27 cellular contexts compared by ENCODE assay signal in genomic region chr10:78010278-78010677, GRCh38.
"Had no signal": no experiment of that assay in that cellular context is flagged by ENCODE, and none has a peak within 500 bp of the region (broad histone marks: within the 10 kb centered on the region; RNA-seq: fewer than 3 reads in every experiment).

No MANE protein-coding gene starts in this region.

- ATAC-seq: activated naive CD4-positive, alpha-beta T cell treated with anti-CD3 and anti-CD28 coated beads, Interleukin-2, amount 50 U/mL, for 72 hours; activated T-cell treated with anti-CD3 and anti-CD28 coated beads, Interleukin-2, amount 50 U/mL, for 72 hours; effector memory CD8-positive, alpha-beta T cell; gastroesophageal sphincter; heart right ventricle; WTC11 had no signal

- H3K9me3 Mint-ChIP-seq: activated CD4-positive, alpha-beta memory T cell treated with anti-CD3 and anti-CD28 coated beads, Interleukin-2, amount 10 ng/mL, durations not matched to agents 7 days and 5 days; activated CD4-positive, alpha-beta T cell treated with anti-CD3 and anti-CD28 coated beads, Interleukin-2, amount 10 ng/mL, durations not matched to agents 7 days and 5 days; activated naive CD4-positive, alpha-beta T cell treated with anti-CD3 and anti-CD28 coated beads, Interleukin-2, amount 10 ng/mL, durations not matched to agents 7 days and 5 days; activated naive CD4-positive, alpha-beta T cell treated with anti-CD3 and anti-CD28 coated beads, Interleukin-2, amount 50 U/mL, for 72 hours; activated naive CD8-positive, alpha-beta T cell treated with anti-CD3 and anti-CD28 coated beads, Interleukin-2, amount 10 ng/mL, durations not matched to agents 7 days and 5 days; activated T-cell treated with anti-CD3 and anti-CD28 coated beads, Interleukin-2, amount 50 U/mL, for 24 hours; activated T-cell treated with anti-CD3 and anti-CD28 coated beads, Interleukin-2, amount 50 U/mL, for 72 hours; effector memory CD8-positive, alpha-beta T cell; WTC11 had no signal

- H3K27ac ChIP-seq: ascending aorta, brain microvascular endothelial cell, epithelial cell of prostate, esophagus squamous epithelium, gastroesophageal sphincter, heart right ventricle had no signal

- H3K4me1 ChIP-seq: ascending aorta, esophagus squamous epithelium, gastroesophageal sphincter, heart right ventricle had no signal

- H3K4me3 ChIP-seq: ascending aorta, esophagus squamous epithelium, gastroesophageal sphincter, heart right ventricle had no signal

- H3K9me3 ChIP-seq: ascending aorta, esophagus squamous epithelium, gastroesophageal sphincter, heart right ventricle had no signal

- H3K27ac Mint-ChIP-seq: activated CD4-positive, alpha-beta memory T cell treated with anti-CD3 and anti-CD28 coated beads, Interleukin-2, amount 10 ng/mL, durations not matched to agents 7 days and 5 days; activated CD4-positive, alpha-beta T cell treated with anti-CD3 and anti-CD28 coated beads, Interleukin-2, amount 10 ng/mL, durations not matched to agents 7 days and 5 days; activated naive CD4-positive, alpha-beta T cell treated with anti-CD3 and anti-CD28 coated beads, Interleukin-2, amount 10 ng/mL, durations not matched to agents 7 days and 5 days; activated naive CD4-positive, alpha-beta T cell treated with anti-CD3 and anti-CD28 coated beads, Interleukin-2, amount 50 U/mL, for 72 hours; activated naive CD8-positive, alpha-beta T cell treated with anti-CD3 and anti-CD28 coated beads, Interleukin-2, amount 10 ng/mL, durations not matched to agents 7 days and 5 days; activated T-cell treated with anti-CD3 and anti-CD28 coated beads, Interleukin-2, amount 50 U/mL, for 24 hours; activated T-cell treated with anti-CD3 and anti-CD28 coated beads, Interleukin-2, amount 50 U/mL, for 72 hours; effector memory CD8-positive, alpha-beta T cell; WTC11 had no signal

- DNase-seq: activated CD4-positive, alpha-beta memory T cell treated with anti-CD3 and anti-CD28 coated beads, Interleukin-2, amount 10 ng/mL, durations not matched to agents 7 days and 5 days; activated CD4-positive, alpha-beta T cell treated with anti-CD3 and anti-CD28 coated beads for 1 hour; activated CD4-positive, alpha-beta T cell treated with anti-CD3 and anti-CD28 coated beads for 4 hours; activated CD4-positive, alpha-beta T cell treated with anti-CD3 and anti-CD28 coated beads, Interleukin-2, amount 10 ng/mL, durations not matched to agents 7 days and 5 days; activated CD4-positive, alpha-beta T cell treated with anti-CD3 and anti-CD28 coated beads, Interleukin-2, amount 50 U/mL, for 4 hours; activated CD8-positive, alpha-beta memory T cell treated with anti-CD3 and anti-CD28 coated beads, Interleukin-2, amount 50 U/mL, for 48 hours; activated gamma-delta T cell; activated naive CD4-positive, alpha-beta T cell; activated naive CD4-positive, alpha-beta T cell treated with anti-CD3 and anti-CD28 coated beads, Interleukin-2, amount 10 ng/mL, durations not matched to agents 7 days and 5 days; activated naive CD8-positive, alpha-beta T cell treated with anti-CD3 and anti-CD28 coated beads, Interleukin-2, amount 10 ng/mL, durations not matched to agents 7 days and 5 days; activated T-cell treated with anti-CD3 and anti-CD28 coated beads for 4 hours; activated T-cell treated with anti-CD3 and anti-CD28 coated beads, Interleukin-2, amount 50 U/mL, for 24 hours; activated T-cell treated with anti-CD3 and anti-CD28 coated beads, Interleukin-2, amount 50 U/mL, for 72 hours; brain microvascular endothelial cell; cortex of kidney; dermis blood vessel endothelial cell; effector CD4-positive, alpha-beta T cell; effector memory CD8-positive, alpha-beta T cell; esophagus squamous epithelium; foreskin melanocyte; heart right ventricle; T-helper 2 cell had no signal

- H3K4me3 Mint-ChIP-seq: activated CD4-positive, alpha-beta memory T cell treated with anti-CD3 and anti-CD28 coated beads, Interleukin-2, amount 10 ng/mL, durations not matched to agents 7 days and 5 days; activated CD4-positive, alpha-beta T cell treated with anti-CD3 and anti-CD28 coated beads, Interleukin-2, amount 10 ng/mL, durations not matched to agents 7 days and 5 days; activated naive CD4-positive, alpha-beta T cell treated with anti-CD3 and anti-CD28 coated beads, Interleukin-2, amount 10 ng/mL, durations not matched to agents 7 days and 5 days; activated naive CD8-positive, alpha-beta T cell treated with anti-CD3 and anti-CD28 coated beads, Interleukin-2, amount 10 ng/mL, durations not matched to agents 7 days and 5 days; activated T-cell treated with anti-CD3 and anti-CD28 coated beads, Interleukin-2, amount 50 U/mL, for 24 hours; activated T-cell treated with anti-CD3 and anti-CD28 coated beads, Interleukin-2, amount 50 U/mL, for 72 hours; effector memory CD8-positive, alpha-beta T cell; WTC11 had no signal

- H3K27me3 ChIP-seq: ascending aorta, brain microvascular endothelial cell, esophagus squamous epithelium, gastroesophageal sphincter, heart right ventricle had no signal

- H3K4me1 Mint-ChIP-seq: activated CD4-positive, alpha-beta memory T cell treated with anti-CD3 and anti-CD28 coated beads, Interleukin-2, amount 10 ng/mL, durations not matched to agents 7 days and 5 days; activated CD4-positive, alpha-beta T cell treated with anti-CD3 and anti-CD28 coated beads, Interleukin-2, amount 10 ng/mL, durations not matched to agents 7 days and 5 days; activated naive CD4-positive, alpha-beta T cell treated with anti-CD3 and anti-CD28 coated beads, Interleukin-2, amount 10 ng/mL, durations not matched to agents 7 days and 5 days; activated naive CD8-positive, alpha-beta T cell treated with anti-CD3 and anti-CD28 coated beads, Interleukin-2, amount 10 ng/mL, durations not matched to agents 7 days and 5 days; WTC11 had no signal
